ENCODE assay signal across 9 cellular contexts in the genomic region with DNA sequence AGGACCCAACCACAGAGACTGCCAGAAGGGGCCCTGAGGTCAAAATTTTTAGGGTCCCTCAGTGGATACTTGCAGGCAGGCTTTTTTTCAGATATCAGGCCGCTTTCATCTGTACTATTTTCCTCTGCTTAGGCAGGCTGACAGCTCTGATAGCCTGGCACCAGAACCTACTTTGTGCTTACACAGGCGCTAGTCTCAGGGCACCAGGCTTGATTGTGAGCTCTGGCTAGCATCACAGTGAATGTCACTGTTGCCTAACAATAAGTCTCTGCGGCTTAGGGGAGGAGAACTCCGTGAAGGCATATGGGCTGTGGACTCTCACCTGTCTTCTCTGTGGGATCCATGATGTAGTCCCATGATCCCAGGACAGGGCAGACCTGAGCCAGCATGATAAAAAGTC.
"Had no signal": no experiment of that assay in that cellular context is flagged by ENCODE, and none has a peak within 500 bp of the region (broad histone marks: within the 10 kb centered on the region; RNA-seq: fewer than 3 reads in every experiment).

No MANE protein-coding gene starts in this region.

- DNase-seq: GM23248, GOT3, H7, H9, HCEC 1CT, HFFc6 had no signal

- H3K4me3 ChIP-seq: GM23248, GM23338, HAP-1 had no signal

- H3K9me3 ChIP-seq: HAP-1 had no signal

- H3K4me1 ChIP-seq: HAP-1 had no signal

- ATAC-seq: GM23338, HCT116 had no signal

- H3K36me3 ChIP-seq: HAP-1 had no signal

- H3K27ac ChIP-seq: GM23248 had no signal
